In genomic region chr5:167945542-167946384, GRCh38 we compare ENCODE assay signal across 12 cellular contexts.
DNase-seq lines count a peak whose midpoint lies in the region; ATAC-seq, FAIRE-seq and TF ChIP-seq lines count a peak whose summit lies in the region.
"Had no signal": no experiment of that assay in that cellular context is flagged by ENCODE, and none has a peak within 500 bp of the region (broad histone marks: within the 10 kb centered on the region; RNA-seq: fewer than 3 reads in every experiment).

No MANE protein-coding gene starts in this region.

- peak; percentile 61 for DNase-seq in HFFc6
- DNase-seq in MCF 10A (ENCODE audit: unreplicated experiment), result peak; percentile 74
- DNase-seq in keratinocyte (ENCODE audit: low read depth, low spot score), result no peak
- peak; percentile 19 for DNase-seq in testis
- DNase-seq in NCI-H1694 (lab: John Stamatoyannopoulos, UW), result no peak
- DNase-seq in retina, result no peak
- DNase-seq: activated naive CD4-positive, alpha-beta T cell treated with anti-CD3 and anti-CD28 coated beads for 36 hours; erythroblast; NCI-H524 treated with DMSO at 0.1 percent for 48 hours had no signal

- H3K9ac ChIP-seq in keratinocyte (ENCODE audit: control insufficient read depth, extremely low read depth, insufficient read depth, low read length), result no peak overlapping the region

- H3K36me3 Mint-ChIP-seq in HFFc6 (ENCODE audit: low read depth) (no peaks in the 10 kb centered on the region), MCF 10A (ENCODE audit: insufficient read depth, unreplicated experiment) (no peaks in the 10 kb centered on the region)

- H3K4me1 ChIP-seq in keratinocyte (ENCODE audit: control insufficient read depth, extremely low read depth, insufficient read depth, low read length) (peaks cover 30% of the 10 kb centered on the region), testis (peaks cover 11% of the 10 kb centered on the region)

- H3K27ac ChIP-seq in keratinocyte (ENCODE audit: control insufficient read depth, insufficient read depth, low read length), result no peak overlapping the region
- peak overlapping the region; percentile 13 to 57 for H3K27ac ChIP-seq in testis
- H3K27ac ChIP-seq: VCaP had no signal

- POLR2A ChIA-PET in MCF 10A (lab: Yijun Ruan, JAX), result interaction anchor here (0.6 to 1.5 kb wide), 4 partner anchors 119 to 186 kb away, joined by 3 to 4 read pairs (median 3); no protein-coding TSS in a partner anchor

- no TSS peak for BruUV-seq in MCF 10A (replicated peaks; lab: Mats Ljungman, UMichigan)

- peaks cover 76% of the 10 kb centered on the region for H3K4me1 Mint-ChIP-seq in HFFc6 (ENCODE audit: low read depth)
- peaks cover 21% of the 10 kb centered on the region for H3K4me1 Mint-ChIP-seq in MCF 10A (ENCODE audit: insufficient read depth, unreplicated experiment)

- TF ChIP-seq CTCF in HFFc6 (IDR thresholded peaks at IDR 0.05), result no peak
- no peak for TF ChIP-seq CTCF in MCF 10A (IDR thresholded peaks at IDR 0.05; ENCODE audit: unreplicated experiment)
- TF ChIP-seq CTCF in keratinocyte (optimal IDR thresholded peaks at IDR 0.05 in 1 of 3, IDR thresholded peaks at IDR 0.05 in 1 of 3, conservative IDR thresholded peaks at IDR 0.05 in 1 of 3; ENCODE audit: extremely low read depth in 1 of 3, insufficient read depth in 2 of 3, low read length in 3 of 3), result no peak
- TF ChIP-seq CTCF in testis (IDR thresholded peaks at IDR 0.05), result no peak

- H3K27ac Mint-ChIP-seq in HFFc6 (peak overlapping the region; percentile 80), MCF 10A (ENCODE audit: low read depth, unreplicated experiment) (peak overlapping the region; percentile 73)
- H3K27ac Mint-ChIP-seq: activated naive CD4-positive, alpha-beta T cell treated with anti-CD3 and anti-CD28 coated beads for 36 hours had no signal

- H3K4me3 Mint-ChIP-seq in HFFc6 (peak overlapping the region; percentile 69; the same call in 1 of the 2 replicates), MCF 10A (ENCODE audit: unreplicated experiment) (no peak overlapping the region)
- H3K4me3 Mint-ChIP-seq: activated naive CD4-positive, alpha-beta T cell treated with anti-CD3 and anti-CD28 coated beads for 36 hours had no signal

- H3K36me3 ChIP-seq in keratinocyte (ENCODE audit: control insufficient read depth in 2 of 2, extremely low read depth in 1 of 2, insufficient read depth in 2 of 2, low read length in 2 of 2) (no peaks in the 10 kb centered on the region), testis (ENCODE audit: low read depth, missing control alignments) (no peaks in the 10 kb centered on the region)

- H3K79me2 ChIP-seq in keratinocyte (ENCODE audit: control insufficient read depth, insufficient read depth, low read length), result peaks cover 93% of the 10 kb centered on the region

- no peak overlapping the region for H2AFZ ChIP-seq in keratinocyte (ENCODE audit: control insufficient read depth, low read length)

- CTCF ChIA-PET in MCF 10A (lab: Yijun Ruan, JAX), result interaction anchor here (1.3 kb wide), 2 partner anchors 14 to 224 kb away, joined by 7 to 8 read pairs; no protein-coding TSS in a partner anchor

- H3K27me3 Mint-ChIP-seq in HFFc6 (ENCODE audit: insufficient read depth) (no peaks in the 10 kb centered on the region; the same call in 1 of the 2 replicates), MCF 10A (ENCODE audit: insufficient read depth, unreplicated experiment) (no peaks in the 10 kb centered on the region)

- no peak overlapping the region for H3K4me2 ChIP-seq in keratinocyte (ENCODE audit: control insufficient read depth, extremely low read depth, insufficient read depth, low read depth, low read length)

- no peaks in the 10 kb centered on the region for H3K9me3 ChIP-seq in keratinocyte (ENCODE audit: control insufficient read depth, low read depth, low read length)
- no peaks in the 10 kb centered on the region for H3K9me3 ChIP-seq in testis

- FAIRE-seq in keratinocyte (lab: Jason Lieb, UNC), result peak; percentile 20

- H3K9me3 Mint-ChIP-seq in HFFc6 (no peaks in the 10 kb centered on the region), MCF 10A (ENCODE audit: unreplicated experiment) (no peaks in the 10 kb centered on the region)
- H3K9me3 Mint-ChIP-seq: activated naive CD4-positive, alpha-beta T cell treated with anti-CD3 and anti-CD28 coated beads for 36 hours had no signal

- ATAC-seq in GM19328 (IDR thresholded peaks at IDR 0.05; ENCODE audit: unreplicated experiment), result no peak
- ATAC-seq in GM19467 (IDR thresholded peaks at IDR 0.05; ENCODE audit: unreplicated experiment), result no peak

- H3K27me3 ChIP-seq in keratinocyte (ENCODE audit: control insufficient read depth, extremely low read depth, insufficient read depth, low read length) (no peaks in the 10 kb centered on the region), testis (no peaks in the 10 kb centered on the region)

- TF ChIP-seq POLR2A in testis (IDR thresholded peaks at IDR 0.05), result no peak

- H3K4me3 ChIP-seq in keratinocyte (ENCODE audit: control insufficient read depth in 2 of 3, extremely low read depth in 1 of 3, insufficient read depth in 2 of 3, low read depth in 1 of 3, low read length in 3 of 3), result no peak overlapping the region
- no peak overlapping the region for H3K4me3 ChIP-seq in testis

- peaks cover 6% of the 10 kb centered on the region for H4K20me1 ChIP-seq in keratinocyte (ENCODE audit: control insufficient read depth, extremely low read depth, insufficient read depth, low read length)

- intact Hi-C loops in MCF 10A (cut with micrococcal nuclease) (no loop called here), testis (cut with DNase I; ENCODE audit: low total_unique reads) (no loop called here)

- dilution Hi-C loops in keratinocyte (cut with MboI; ENCODE audit: extremely low pct_ligation_motif_present, low sequenced_read_pairs), result no loop called here

- no peaks in the 10 kb centered on the region for H3K9me1 ChIP-seq in keratinocyte (ENCODE audit: control insufficient read depth, extremely low read depth, insufficient read depth, low read length)

- WGBS in testis, 2 donors, result 53 to 58% methylated on average over 14 of the region's 14 CpGs

Comparison
In these comparisons a context has a peak if more than half of its experiments do, and no peak if none do; other contexts are left out.
1. DNase-seq: peak in HFFc6 (single experiment), MCF 10A (single experiment) and testis (single experiment); none in keratinocyte (single experiment), NCI-H1694 (single experiment) and retina (single experiment).